ENCODE assay signal across 17 cellular contexts in genomic region chr3:45682786-45683185, GRCh38.
DNase-seq lines count a peak whose midpoint lies in the region; ATAC-seq lines count a peak whose summit lies in the region.
"Had no signal": no experiment of that assay in that cellular context is flagged by ENCODE, and none has a peak within 500 bp of the region (broad histone marks: within the 10 kb centered on the region; RNA-seq: fewer than 3 reads in every experiment).

No MANE protein-coding gene starts in this region.

- H3K27ac Mint-ChIP-seq in memory B cell, result peak overlapping the region; percentile 23

- ATAC-seq in memory B cell (ENCODE audit: low read depth) (no peak), GM21737 (IDR thresholded peaks at IDR 0.05; ENCODE audit: unreplicated experiment) (no peak), HG03432 (IDR thresholded peaks at IDR 0.05; ENCODE audit: unreplicated experiment) (no peak), GM21381 (IDR thresholded peaks at IDR 0.05; ENCODE audit: unreplicated experiment) (no peak)
- ATAC-seq: Right ventricle myocardium inferior had no signal

- H3K4me3 Mint-ChIP-seq in memory B cell, result no peak overlapping the region

- DNase-seq in NCI-H2029 (lab: John Stamatoyannopoulos, UW), result peak; percentile 9
- no peak for DNase-seq in NCI-H2029 treated with DMSO at 0.1 percent for 48 hours (lab: John Stamatoyannopoulos, UW)
- DNase-seq in NCI-H69 (lab: John Stamatoyannopoulos, UW), result peak; percentile 8
- DNase-seq in memory B cell (ENCODE audit: low spot score in 2 of 2), result no peak
- DNase-seq: Calu3; GOT3; MM.1S; NCI-H2081; NCI-H2227 treated with DMSO at 0.1 percent for 48 hours; NCI-H510A treated with DMSO at 0.1 percent for 48 hours; NCI-H748 treated with DMSO at 0.1 percent for 48 hours; NK-92 treated with Interleukin-12 subunit alpha and Interleukin-12 subunit beta, amount 100 ng/mL, for 24 hours; PC-9 had no signal

- peaks cover 14% of the 10 kb centered on the region for H3K36me3 Mint-ChIP-seq in memory B cell

- no peaks in the 10 kb centered on the region for H3K9me3 Mint-ChIP-seq in memory B cell

- no peaks in the 10 kb centered on the region for H3K4me1 Mint-ChIP-seq in memory B cell

- no peaks in the 10 kb centered on the region for H3K27me3 Mint-ChIP-seq in memory B cell

Comparison
In these comparisons a context has a peak if more than half of its experiments do, and no peak if none do; other contexts are left out.
1. DNase-seq: peak in NCI-H2029 (single experiment) and NCI-H69 (single experiment); none in NCI-H2029 treated with DMSO at 0.1 percent for 48 hours (single experiment) and memory B cell (0 of 2).